11 cellular contexts compared by ENCODE assay signal in genomic region chr1:225996946-225997545, GRCh38. TPM values are rescaled to one million over a fixed set of nuclear protein-coding genes. Genes with fewer than 3 reads are reported as not detected.
DNase-seq lines count a peak whose midpoint lies in the region; ATAC-seq and TF ChIP-seq lines count a peak whose summit lies in the region.
"Had no signal": no experiment of that assay in that cellular context is flagged by ENCODE, and none has a peak within 500 bp of the region (broad histone marks: within the 10 kb centered on the region; RNA-seq: fewer than 3 reads in every experiment).

No MANE protein-coding gene starts in this region.

- no peak overlapping the region for H3K4me3 ChIP-seq in CD8-positive, alpha-beta memory T cell (ENCODE audit: low read length)
- no peak overlapping the region for H3K4me3 ChIP-seq in KMS-11 (IDR thresholded peaks at IDR 0.05; ENCODE audit: insufficient read depth, low read depth, low read length)

- peak overlapping the region; percentile 99 for H3K27ac ChIP-seq in CD8-positive, alpha-beta memory T cell (ENCODE audit: low read depth, low read length)
- H3K27ac ChIP-seq in KMS-11 = no peak overlapping the region
- H3K27ac ChIP-seq: upper lobe of right lung had no signal

- H3K4me1 ChIP-seq in CD8-positive, alpha-beta memory T cell (ENCODE audit: insufficient read depth, low read length) = peaks cover 58% of the 10 kb centered on the region
- peaks cover 78% of the 10 kb centered on the region for H3K4me1 ChIP-seq in KMS-11 (ENCODE audit: low read depth, poor library complexity, severe bottlenecking)

- H3K4me2 ChIP-seq in KMS-11 = peak overlapping the region; percentile 95

- no peak for TF ChIP-seq CTCF in KMS-11 (conservative IDR thresholded peaks at IDR 0.05; ENCODE audit: low read depth, low read length)
- no peak for TF ChIP-seq CTCF in GM10248 (IDR thresholded peaks at IDR 0.05; ENCODE audit: control extremely low read depth, extremely low read depth, low read depth, missing control alignments)

- H2AFZ ChIP-seq in KMS-11 (ENCODE audit: low read depth) = no peak overlapping the region

- no peaks in the 10 kb centered on the region for H3K9me3 ChIP-seq in CD8-positive, alpha-beta memory T cell (ENCODE audit: low read length)
- H3K9me3 ChIP-seq: upper lobe of right lung had no signal

- peaks cover 67% of the 10 kb centered on the region for H3K79me2 ChIP-seq in KMS-11 (ENCODE audit: insufficient read depth, low read depth)

- H4K20me1 ChIP-seq in KMS-11 (ENCODE audit: insufficient read depth) = no peaks in the 10 kb centered on the region; the same call in 1 of the 2 replicates

- CTCF ChIA-PET in CD8-positive, alpha-beta memory T cell (lab: Charles Lee) = interaction anchor here (1.1 to 3.1 kb wide), 2 partner anchors 9 to 66 kb away, joined by 3 to 13 read pairs; partner anchors contain the start of gene H3-3A
- CTCF ChIA-PET in GM10248 (lab: Yijun Ruan, JAX) = interaction anchor here (0.8 to 4.4 kb wide), 7 partner anchors 9 to 522 kb away, joined by 3 to 38 read pairs (median 5); no protein-coding TSS in a partner anchor

- no peak for ATAC-seq in activated naive CD8-positive, alpha-beta T cell treated with anti-CD3 and anti-CD28 coated beads, Interleukin-2, amount 50 U/mL, for 24 hours
- no peak for ATAC-seq in naive thymus-derived CD8-positive, alpha-beta T cell
- ATAC-seq: upper lobe of right lung had no signal

- no peaks in the 10 kb centered on the region for H3K27me3 ChIP-seq in CD8-positive, alpha-beta memory T cell (ENCODE audit: insufficient read depth, low read length, poor library complexity, severe bottlenecking)
- no peaks in the 10 kb centered on the region for H3K27me3 ChIP-seq in KMS-11 (ENCODE audit: insufficient read depth, low read depth)
- H3K27me3 ChIP-seq: upper lobe of right lung had no signal

- H3K9ac ChIP-seq in KMS-11 = no peak overlapping the region

- POLR2A ChIA-PET in CD8-positive, alpha-beta memory T cell (lab: Charles Lee) = interaction anchor here (0.9 to 2.8 kb wide), 2 partner anchors 65 to 552 kb away, joined by 5 to 17 read pairs; partner anchors contain the start of gene H3-3A
- POLR2A ChIA-PET in naive thymus-derived CD8-positive, alpha-beta T cell (lab: Charles Lee) = interaction anchor here (1.0 to 16.0 kb wide), 2 partner anchors 65 to 77 kb away, joined by 4 to 547 read pairs; partner anchors contain the start of gene H3-3A
- POLR2A ChIA-PET in GM10248 (lab: Yijun Ruan, JAX) = no interaction called here

- H3K27me3 Mint-ChIP-seq in CD8-positive, alpha-beta memory T cell = peaks cover 0 to 1% of the 10 kb centered on the region in 2 donors
- no peaks in the 10 kb centered on the region for H3K27me3 Mint-ChIP-seq in activated naive CD8-positive, alpha-beta T cell treated with anti-CD3 and anti-CD28 coated beads, Interleukin-2, amount 50 U/mL, for 24 hours
- H3K27me3 Mint-ChIP-seq in naive thymus-derived CD8-positive, alpha-beta T cell = peaks cover 0 to 3% (median 0%) of the 10 kb centered on the region in 5 donors

- peak in 1 of 5 donors; percentile 3 for DNase-seq in CD8-positive, alpha-beta memory T cell
- DNase-seq in activated naive CD8-positive, alpha-beta T cell treated with anti-CD3 and anti-CD28 coated beads, Interleukin-2, amount 50 U/mL, for 24 hours = no peak
- peak in 1 of 10 donors; percentile 16 for DNase-seq in naive thymus-derived CD8-positive, alpha-beta T cell
- DNase-seq in CD1c-positive myeloid dendritic cell (ENCODE audit: extremely low spot score) = no peak
- no peak for DNase-seq in C1 segment of cervical spinal cord (lab: John Stamatoyannopoulos, UW)
- DNase-seq in SW480 (ENCODE audit: low spot score) = no peak
- no peak for DNase-seq in GM10248 (ENCODE audit: extremely low spot score)
- DNase-seq: NCI-H2029 treated with DMSO at 0.1 percent for 48 hours, upper lobe of right lung had no signal

- peak overlapping the region; percentile 66 to 93 (median 76) for H3K27ac Mint-ChIP-seq in CD8-positive, alpha-beta memory T cell
- H3K27ac Mint-ChIP-seq in activated naive CD8-positive, alpha-beta T cell treated with anti-CD3 and anti-CD28 coated beads, Interleukin-2, amount 50 U/mL, for 24 hours = peak overlapping the region; percentile 50
- peak overlapping the region in 9 of 10 donors; percentile 41 to 85 (median 76) for H3K27ac Mint-ChIP-seq in naive thymus-derived CD8-positive, alpha-beta T cell

- H3K4me1 Mint-ChIP-seq in CD8-positive, alpha-beta memory T cell = peaks cover 43 to 71% (median 68%) of the 10 kb centered on the region in 3 donors
- H3K4me1 Mint-ChIP-seq in activated naive CD8-positive, alpha-beta T cell treated with anti-CD3 and anti-CD28 coated beads, Interleukin-2, amount 50 U/mL, for 24 hours = peaks cover 68% of the 10 kb centered on the region
- peaks cover 28 to 73% (median 63%) of the 10 kb centered on the region in 4 donors for H3K4me1 Mint-ChIP-seq in naive thymus-derived CD8-positive, alpha-beta T cell

- H3K36me3 Mint-ChIP-seq in CD8-positive, alpha-beta memory T cell = peaks cover 3 to 60% (median 15%) of the 10 kb centered on the region in 3 donors
- H3K36me3 Mint-ChIP-seq in activated naive CD8-positive, alpha-beta T cell treated with anti-CD3 and anti-CD28 coated beads, Interleukin-2, amount 50 U/mL, for 24 hours (ENCODE audit: low read depth) = peaks cover 39% of the 10 kb centered on the region
- H3K36me3 Mint-ChIP-seq in naive thymus-derived CD8-positive, alpha-beta T cell = peaks cover 0 to 45% (median 5%) of the 10 kb centered on the region in 3 donors

- peak overlapping the region; percentile 43 to 100 (median 73) for H3K4me3 Mint-ChIP-seq in CD8-positive, alpha-beta memory T cell
- peak overlapping the region; percentile 99 for H3K4me3 Mint-ChIP-seq in activated naive CD8-positive, alpha-beta T cell treated with anti-CD3 and anti-CD28 coated beads, Interleukin-2, amount 50 U/mL, for 24 hours
- peak overlapping the region in 9 of 10 donors; percentile 65 to 100 (median 100) for H3K4me3 Mint-ChIP-seq in naive thymus-derived CD8-positive, alpha-beta T cell

- H3K9me3 Mint-ChIP-seq in CD8-positive, alpha-beta memory T cell = no peaks in the 10 kb centered on the region
- H3K9me3 Mint-ChIP-seq in activated naive CD8-positive, alpha-beta T cell treated with anti-CD3 and anti-CD28 coated beads, Interleukin-2, amount 50 U/mL, for 24 hours = no peaks in the 10 kb centered on the region
- H3K9me3 Mint-ChIP-seq in naive thymus-derived CD8-positive, alpha-beta T cell = no peaks in the 10 kb centered on the region

- H3K36me3 ChIP-seq in CD8-positive, alpha-beta memory T cell (ENCODE audit: insufficient read depth, low read length) = peaks cover 29% of the 10 kb centered on the region
- H3K36me3 ChIP-seq in KMS-11 (ENCODE audit: insufficient read depth) = no peaks in the 10 kb centered on the region; the same call in 1 of the 2 replicates

RNA-seq across cellular contexts. Expression of gene SDE2, which starts 2.1 kb away (rescaled TPM):
- total RNA-seq in CD8-positive, alpha-beta memory T cell = 10 to 100 TPM; 23.4 to 23.6 TPM
- polyA plus RNA-seq in CD8-positive, alpha-beta memory T cell = 8.4 TPM
- total RNA-seq in naive thymus-derived CD8-positive, alpha-beta T cell = 10 to 100 TPM; 21.7 to 22.5 TPM
- 10 to 100 TPM in 1 of 3 donors, 1 to 10 TPM in 2; 5.1 to 12.0 (median 7.2) TPM for polyA plus RNA-seq in naive thymus-derived CD8-positive, alpha-beta T cell

RNA-seq across cellular contexts. Expression of gene LEFTY2, which starts 56.0 kb away (rescaled TPM):
- total RNA-seq in CD8-positive, alpha-beta memory T cell = not detected
- not detected for polyA plus RNA-seq in CD8-positive, alpha-beta memory T cell
- not detected for total RNA-seq in naive thymus-derived CD8-positive, alpha-beta T cell
- under 1 TPM; 0.19 to 0.75 (median 0.64) TPM for polyA plus RNA-seq in naive thymus-derived CD8-positive, alpha-beta T cell
- total RNA-seq: mononuclear cell had no signal
